Comparison of ENCODE assay signal across 17 cellular contexts in the genomic region with DNA sequence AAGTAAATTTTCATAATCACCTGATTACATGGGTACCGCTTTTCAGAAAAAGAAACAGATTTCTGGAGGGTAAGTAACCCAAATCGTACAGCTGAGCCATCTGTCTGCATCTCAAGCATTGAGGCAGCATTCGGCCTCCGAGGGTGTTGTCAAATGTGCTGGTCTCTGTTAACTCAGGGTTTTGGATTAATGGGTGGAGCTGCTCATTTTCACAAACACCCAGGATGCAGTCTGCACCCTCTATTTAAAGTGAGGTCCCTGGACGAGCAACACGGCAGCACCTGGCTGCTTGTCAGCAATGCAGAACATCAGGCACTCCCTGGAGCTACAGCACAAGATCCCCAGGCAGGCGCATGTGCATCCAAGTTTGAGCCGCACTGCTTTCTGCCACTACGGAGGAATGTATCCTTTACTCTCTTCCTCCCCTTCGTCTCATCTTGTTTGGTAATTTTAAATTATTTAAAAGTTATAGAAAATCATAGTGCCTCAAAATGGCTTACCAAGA. TPM values are rescaled to one million over a fixed set of nuclear protein-coding genes. Genes with fewer than 3 reads are reported as not detected.
A peak's percentile ranks its signal among the peaks of the same experiment; 100 is the strongest.
DNase-seq lines count a peak whose midpoint lies in the region; ATAC-seq, FAIRE-seq and TF ChIP-seq lines count a peak whose summit lies in the region.
"Had no signal": no experiment of that assay in that cellular context is flagged by ENCODE, and none has a peak within 500 bp of the region (broad histone marks: within the 10 kb centered on the region; RNA-seq: fewer than 3 reads in every experiment).

No MANE protein-coding gene starts in this region.

- H3K27me3 ChIP-seq in bronchial epithelial cell (ENCODE audit: control insufficient read depth, insufficient read depth, low read length) (no peaks in the 10 kb centered on the region), heart left ventricle (no peaks in the 10 kb centered on the region), psoas muscle (ENCODE audit: insufficient read depth in 3 of 3, low read length in 2 of 3) (no peaks in the 10 kb centered on the region)
- no peaks in the 10 kb centered on the region for H3K27me3 ChIP-seq in CD8-positive, alpha-beta memory T cell (ENCODE audit: insufficient read depth, low read length, poor library complexity, severe bottlenecking)
- H3K27me3 ChIP-seq: BLaER1 treated with 17β-estradiol and CSF1 and Interleukin-3, amounts not matched to agents 10 nM and 100 nM had no signal

- POLR2A ChIA-PET in CD8-positive, alpha-beta memory T cell (lab: Charles Lee) = no interaction called here

- no peaks in the 10 kb centered on the region for H3K4me1 Mint-ChIP-seq in CD8-positive, alpha-beta memory T cell
- H3K4me1 Mint-ChIP-seq: CD4-positive, CD25-positive, alpha-beta regulatory T cell had no signal

- H3K27me3 Mint-ChIP-seq in CD8-positive, alpha-beta memory T cell = no peaks in the 10 kb centered on the region
- H3K27me3 Mint-ChIP-seq: CD4-positive, CD25-positive, alpha-beta regulatory T cell had no signal

- DNase-seq in G401 (ENCODE audit: low spot score) (peak; percentile 67), bronchial epithelial cell (ENCODE audit: low read depth) (no peak), heart left ventricle (peak in 4 of 5 donors; percentile 35 to 74 (median 42)), psoas muscle (no peak), kidney glomerular epithelial cell (lab: John Stamatoyannopoulos, UW) (no peak)
- DNase-seq in NK-92 treated with Interleukin-12 subunit alpha and Interleukin-12 subunit beta, amount 100 ng/mL, for 24 hours (lab: John Stamatoyannopoulos, UW) = no peak
- no peak for DNase-seq in CD8-positive, alpha-beta memory T cell
- DNase-seq: ACHN; Calu3; CD4-positive, CD25-positive, alpha-beta regulatory T cell; DMS 273 treated with DMSO at 0.1 percent for 48 hours; H9 had no signal

- peaks cover 0 to 48% (median 28%) of the 10 kb centered on the region in 12 donors for H3K4me1 ChIP-seq in heart left ventricle
- peaks cover 40% of the 10 kb centered on the region for H3K4me1 ChIP-seq in psoas muscle
- H3K4me1 ChIP-seq in CD8-positive, alpha-beta memory T cell (ENCODE audit: insufficient read depth, low read length) = no peaks in the 10 kb centered on the region

- whole genome bisulfite sequencing in heart left ventricle, 4 donors = 55 to 69% (median 63%) methylated on average over 10 of the region's 10 CpGs
- WGBS in psoas muscle, 3 donors = 44 to 60% (median 47%) methylated on average over 10 of the region's 10 CpGs

- FAIRE-seq in bronchial epithelial cell (lab: Jason Lieb, UNC) = peak; percentile 47
- FAIRE-seq: GM12878, GM18507 had no signal

- no peak overlapping the region for H3K27ac Mint-ChIP-seq in CD8-positive, alpha-beta memory T cell
- H3K27ac Mint-ChIP-seq: GM23338, H9 had no signal

- peaks cover 4% of the 10 kb centered on the region for H3K36me3 ChIP-seq in bronchial epithelial cell (ENCODE audit: control insufficient read depth, insufficient read depth, low read length)
- H3K36me3 ChIP-seq in heart left ventricle = peaks cover 0 to 71% (median 52%) of the 10 kb centered on the region in 9 donors
- H3K36me3 ChIP-seq in psoas muscle (ENCODE audit: insufficient read depth in 1 of 2, low read depth in 1 of 2) = peaks cover under 1 to 51% of the 10 kb centered on the region in 2 donors
- H3K36me3 ChIP-seq in CD8-positive, alpha-beta memory T cell (ENCODE audit: insufficient read depth, low read length) = peaks cover 27% of the 10 kb centered on the region

- peaks cover 4 to 11% (median 4%) of the 10 kb centered on the region in 5 donors for H3K9me3 Mint-ChIP-seq in CD8-positive, alpha-beta memory T cell

- in situ Hi-C loops in G401 (cut with HindIII; ENCODE audit: low sequenced_read_pairs) = no loop called here

- H3K4me3 Mint-ChIP-seq in CD8-positive, alpha-beta memory T cell = no peak overlapping the region
- H3K4me3 Mint-ChIP-seq: CD4-positive, CD25-positive, alpha-beta regulatory T cell; GM23338; H9 had no signal

- no peak overlapping the region for H3K4me3 ChIP-seq in bronchial epithelial cell (ENCODE audit: low read depth, low read length)
- H3K4me3 ChIP-seq in heart left ventricle = no peak overlapping the region
- no peak overlapping the region for H3K4me3 ChIP-seq in psoas muscle
- no peak overlapping the region for H3K4me3 ChIP-seq in CD8-positive, alpha-beta memory T cell (ENCODE audit: low read length)
- H3K4me3 ChIP-seq: BLaER1 treated with 17β-estradiol and CSF1 and Interleukin-3, amounts not matched to agents 10 nM and 100 nM; GM12878; GM23338 had no signal

- peaks cover 14 to 93% (median 35%) of the 10 kb centered on the region in 3 donors for H3K36me3 Mint-ChIP-seq in CD8-positive, alpha-beta memory T cell

- TF ChIP-seq CTCF in bronchial epithelial cell (IDR thresholded peaks at IDR 0.05; ENCODE audit: insufficient read depth, low read length, severe bottlenecking) (no peak), heart left ventricle (IDR thresholded peaks at IDR 0.05) (no peak), psoas muscle (IDR thresholded peaks at IDR 0.05) (no peak)

- CTCF ChIA-PET in CD8-positive, alpha-beta memory T cell (lab: Charles Lee) = no interaction called here

- TF ChIP-seq POLR2A in heart left ventricle (IDR thresholded peaks at IDR 0.05) = no peak

- ATAC-seq in heart left ventricle = peak; percentile 45 to 83 (median 76)
- ATAC-seq in psoas muscle = peak in 2 of 4 donors; percentile 69 to 74
- no peak for ATAC-seq in GM21423 (IDR thresholded peaks at IDR 0.05; ENCODE audit: unreplicated experiment)
- ATAC-seq: GM12878, GM23338 had no signal

- intact Hi-C loops in heart left ventricle (cut with DNase I) = loop anchor here in 1 of 10 donors (5.0 kb wide), 1 partner anchor 35 kb away; no protein-coding TSS in a partner anchor
- intact Hi-C loops in psoas muscle (cut with DNase I) = no loop called here

- H3K9me3 ChIP-seq in heart left ventricle (peaks cover 0 to 11% (median 6%) of the 10 kb centered on the region in 12 donors), psoas muscle (peaks cover 8% of the 10 kb centered on the region)
- H3K9me3 ChIP-seq in CD8-positive, alpha-beta memory T cell (ENCODE audit: low read length) = peaks cover 2% of the 10 kb centered on the region

- H3K27ac ChIP-seq in heart left ventricle = peak overlapping the region in 5 of 12 donors; percentile 2 to 25 (median 4)
- peak overlapping the region; percentile 14 for H3K27ac ChIP-seq in psoas muscle
- no peak overlapping the region for H3K27ac ChIP-seq in CD8-positive, alpha-beta memory T cell (ENCODE audit: low read depth, low read length)
- H3K27ac ChIP-seq: BLaER1 treated with 17β-estradiol and CSF1 and Interleukin-3, amounts not matched to agents 10 nM and 100 nM had no signal

RNA-seq across cellular contexts. Expression of gene NAP1L5, which starts 24.7 kb away (rescaled TPM):
- total RNA-seq in G401 (2014; rRNA removed; shearing (Covaris generic)) = 5.4 and 6.3 TPM in 2 replicates
- total RNA-seq in bronchial epithelial cell (0.26 and 0.77 TPM in 2 replicates), heart left ventricle (1 to 10 TPM; 2.7 to 7.9 (median 4.5) TPM), psoas muscle (1 to 10 TPM; 2.8 to 4.0 (median 3.8) TPM)
- polyA plus RNA-seq in heart left ventricle (1 to 10 TPM; 3.9 to 5.3 TPM), psoas muscle (1 to 10 TPM; 1.2 to 3.3 (median 1.3) TPM)
- 1 to 10 TPM; 4.4 to 4.8 TPM for total RNA-seq in CD8-positive, alpha-beta memory T cell
- polyA plus RNA-seq in CD8-positive, alpha-beta memory T cell = 2.5 TPM
- total RNA-seq: Calu3 had no signal

Comparison
In these comparisons a context has a peak if more than half of its experiments do, and no peak if none do; other contexts are left out.
1. DNase-seq: peak in G401 (single experiment) and heart left ventricle (4 of 5); none in bronchial epithelial cell (single experiment), psoas muscle (0 of 2), NK-92 treated with Interleukin-12 subunit alpha and Interleukin-12 subunit beta, amount 100 ng/mL, for 24 hours (single experiment), CD8-positive, alpha-beta memory T cell (0 of 5) and kidney glomerular epithelial cell (single experiment).